ENCODE assay signal across 17 cellular contexts in genomic region chr20:61430228-61430624, GRCh38.
"Had no signal": no experiment of that assay in that cellular context is flagged by ENCODE, and none has a peak within 500 bp of the region (broad histone marks: within the 10 kb centered on the region; RNA-seq: fewer than 3 reads in every experiment).

No MANE protein-coding gene starts in this region.

- H3K4me1 ChIP-seq: ascending aorta, left lung, tibial artery, uterus had no signal

- H3K4me3 ChIP-seq: ascending aorta, left lung, tibial artery, uterus had no signal

- H3K27ac ChIP-seq: ascending aorta, left lung, tibial artery, uterus had no signal

- H3K36me3 ChIP-seq: ascending aorta, left lung, tibial artery, uterus had no signal

- H3K27me3 ChIP-seq: ascending aorta, uterus had no signal

- DNase-seq: activated CD4-positive, alpha-beta T cell treated with anti-CD3 and anti-CD28 coated beads, Interleukin-2, amount 50 U/mL, for 4 hours; activated CD4-positive, CD25-positive, alpha-beta regulatory T cell treated with anti-CD3 and anti-CD28 coated beads, Interleukin-2, amount 50 U/mL, for 72 hours; activated gamma-delta T cell; cortex of kidney; erythroblast; foreskin melanocyte; glutamatergic neuron; hippocampal formation; left lung; mammary epithelial cell; nephron progenitor cell; stimulated activated CD4-positive, alpha-beta T cell treated with anti-CD3 and anti-CD28 coated beads, Interleukin-12 subunit alpha, Interleukin-12 subunit beta, amount 100 ng/mL, for 4 hours; stimulated activated CD4-positive, alpha-beta T cell treated with anti-CD3 and anti-CD28 coated beads, Interleukin-1b, Interleukin-23, amount 100 ng/mL, for 48 hours; stimulated activated naive CD4-positive, alpha-beta T cell treated with Interleukin-2 at 50 U/mL for 16 hours; tibial artery; uterus had no signal

- H3K9me3 ChIP-seq: ascending aorta, uterus had no signal
